8 cellular contexts compared by ENCODE assay signal in the genomic region with DNA sequence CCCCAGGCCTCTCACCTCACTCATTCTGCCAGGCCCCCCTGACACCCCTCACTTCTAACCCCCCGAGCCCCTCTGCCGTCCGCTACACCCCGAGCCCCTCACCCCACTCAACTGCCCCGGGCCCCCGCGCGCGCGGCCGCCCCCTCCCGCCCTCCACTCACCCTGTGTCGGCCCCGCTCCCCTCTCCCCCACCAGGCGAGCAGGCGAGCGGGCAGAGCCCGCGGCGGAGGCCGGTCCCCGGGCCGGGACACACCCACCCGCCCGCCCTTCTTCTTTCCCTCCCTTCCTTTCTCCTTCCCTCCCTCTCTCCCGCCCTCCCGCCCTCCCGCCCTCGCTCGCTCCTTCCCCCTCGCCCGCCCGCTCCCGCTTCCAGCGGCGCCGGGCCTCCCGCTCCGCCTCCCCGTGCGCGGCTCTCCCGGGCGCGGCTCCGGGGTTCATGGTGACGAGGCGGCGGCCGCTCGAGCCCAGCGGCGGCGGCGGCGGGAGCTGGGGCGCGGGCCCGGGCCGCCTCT. TPM values are rescaled to one million over a fixed set of nuclear protein-coding genes. Genes with fewer than 3 reads are reported as not detected.
A peak's percentile ranks its signal among the peaks of the same experiment; 100 is the strongest.
DNase-seq lines count a peak whose midpoint lies in the region; ATAC-seq and TF ChIP-seq lines count a peak whose summit lies in the region.

A gene with protein sequence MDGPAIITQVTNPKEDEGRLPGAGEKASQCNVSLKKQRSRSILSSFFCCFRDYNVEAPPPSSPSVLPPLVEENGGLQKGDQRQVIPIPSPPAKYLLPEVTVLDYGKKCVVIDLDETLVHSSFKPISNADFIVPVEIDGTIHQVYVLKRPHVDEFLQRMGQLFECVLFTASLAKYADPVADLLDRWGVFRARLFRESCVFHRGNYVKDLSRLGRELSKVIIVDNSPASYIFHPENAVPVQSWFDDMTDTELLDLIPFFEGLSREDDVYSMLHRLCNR (plus strand): TSS at position 341 of the 512 bp plus-strand sequence. CDS start 320 bp downstream, outside the sequence.

- peak; percentile 24 for DNase-seq in activated CD4-positive, alpha-beta T cell treated with anti-CD3 and anti-CD28 coated beads, Interleukin-2, amount 10 ng/mL, durations not matched to agents 7 days and 5 days
- DNase-seq in activated CD4-positive, alpha-beta T cell treated with anti-CD3 and anti-CD28 coated beads for 1 hour = no peak
- no peak for DNase-seq in SJSA1 (ENCODE audit: low read depth in 1 of 2, low spot score in 2 of 2)
- peak; percentile 85 for DNase-seq in coronary artery (ENCODE audit: low spot score)
- DNase-seq in kidney tubule cell (ENCODE audit: low spot score) = peak; percentile 58
- no peak for DNase-seq in stimulated activated effector memory CD8-positive, alpha-beta T cell treated with anti-CD3 and anti-CD28 coated beads, Interleukin-12 subunit alpha, Interleukin-12 subunit beta, amount 100 ng/mL, for 72 hours (ENCODE audit: low spot score in 2 of 2)
- DNase-seq in SKM-1 treated with dmso at 0.1 percent for 144 hours (lab: John Stamatoyannopoulos, UW; ENCODE audit: unreplicated experiment) = no peak

- no peaks in the 10 kb centered on the region for H3K9me3 Mint-ChIP-seq in activated CD4-positive, alpha-beta T cell treated with anti-CD3 and anti-CD28 coated beads, Interleukin-2, amount 10 ng/mL, durations not matched to agents 7 days and 5 days
- H3K9me3 Mint-ChIP-seq in stimulated activated effector memory CD8-positive, alpha-beta T cell treated with anti-CD3 and anti-CD28 coated beads, Interleukin-12 subunit alpha, Interleukin-12 subunit beta, amount 100 ng/mL, for 72 hours = no peaks in the 10 kb centered on the region

- H3K4me1 ChIP-seq in SJSA1 (replicated peaks) = peaks cover 36% of the 10 kb centered on the region

- no peaks in the 10 kb centered on the region for H3K9me3 ChIP-seq in SJSA1 (replicated peaks)

- ATAC-seq in stimulated activated effector memory CD8-positive, alpha-beta T cell treated with anti-CD3 and anti-CD28 coated beads, Interleukin-12 subunit alpha, Interleukin-12 subunit beta, amount 100 ng/mL, for 72 hours = no peak
- ATAC-seq in HG02852 (IDR thresholded peaks at IDR 0.05; ENCODE audit: unreplicated experiment) = no peak

- peaks cover 6% of the 10 kb centered on the region for H3K36me3 ChIP-seq in SJSA1

- peak within 1 kb of the TSS; percentile 76 for H3K4me3 Mint-ChIP-seq in activated CD4-positive, alpha-beta T cell treated with anti-CD3 and anti-CD28 coated beads, Interleukin-2, amount 10 ng/mL, durations not matched to agents 7 days and 5 days
- H3K4me3 Mint-ChIP-seq in stimulated activated effector memory CD8-positive, alpha-beta T cell treated with anti-CD3 and anti-CD28 coated beads, Interleukin-12 subunit alpha, Interleukin-12 subunit beta, amount 100 ng/mL, for 72 hours = peak within 1 kb of the TSS; percentile 75

- POLR2A ChIA-PET in activated CD4-positive, alpha-beta T cell treated with anti-CD3 and anti-CD28 coated beads, Interleukin-2, amount 10 ng/mL, durations not matched to agents 7 days and 5 days (lab: Charles Lee) = no interaction called here

- CTCF ChIA-PET in activated CD4-positive, alpha-beta T cell treated with anti-CD3 and anti-CD28 coated beads, Interleukin-2, amount 10 ng/mL, durations not matched to agents 7 days and 5 days (lab: Charles Lee) = no interaction called here

- H3K4me3 ChIP-seq in SJSA1 = peak within 1 kb of the TSS; percentile 77
- H3K4me3 ChIP-seq in coronary artery = peak within 1 kb of the TSS; percentile 92

- peaks cover 28% of the 10 kb centered on the region for H3K27me3 Mint-ChIP-seq in activated CD4-positive, alpha-beta T cell treated with anti-CD3 and anti-CD28 coated beads, Interleukin-2, amount 10 ng/mL, durations not matched to agents 7 days and 5 days

- H3K27ac ChIP-seq in SJSA1 (peak within 1 kb of the TSS; percentile 12; the same call in 1 of the 2 replicates), coronary artery (peak within 1 kb of the TSS; percentile 63 to 96)

- no peaks in the 10 kb centered on the region for H3K27me3 ChIP-seq in SJSA1 (replicated peaks)

- TF ChIP-seq CTCF in coronary artery (IDR thresholded peaks at IDR 0.05) = no peak

- no peaks in the 10 kb centered on the region for H3K36me3 Mint-ChIP-seq in activated CD4-positive, alpha-beta T cell treated with anti-CD3 and anti-CD28 coated beads, Interleukin-2, amount 10 ng/mL, durations not matched to agents 7 days and 5 days (ENCODE audit: low read depth)
- H3K36me3 Mint-ChIP-seq in stimulated activated effector memory CD8-positive, alpha-beta T cell treated with anti-CD3 and anti-CD28 coated beads, Interleukin-12 subunit alpha, Interleukin-12 subunit beta, amount 100 ng/mL, for 72 hours = no peaks in the 10 kb centered on the region

- H3K27ac Mint-ChIP-seq in activated CD4-positive, alpha-beta T cell treated with anti-CD3 and anti-CD28 coated beads, Interleukin-2, amount 10 ng/mL, durations not matched to agents 7 days and 5 days = peak within 1 kb of the TSS; percentile 69
- no peak within 1 kb of the TSS for H3K27ac Mint-ChIP-seq in stimulated activated effector memory CD8-positive, alpha-beta T cell treated with anti-CD3 and anti-CD28 coated beads, Interleukin-12 subunit alpha, Interleukin-12 subunit beta, amount 100 ng/mL, for 72 hours

- peaks cover 20% of the 10 kb centered on the region for H3K4me1 Mint-ChIP-seq in activated CD4-positive, alpha-beta T cell treated with anti-CD3 and anti-CD28 coated beads, Interleukin-2, amount 10 ng/mL, durations not matched to agents 7 days and 5 days
- H3K4me1 Mint-ChIP-seq in stimulated activated effector memory CD8-positive, alpha-beta T cell treated with anti-CD3 and anti-CD28 coated beads, Interleukin-12 subunit alpha, Interleukin-12 subunit beta, amount 100 ng/mL, for 72 hours = peaks cover 15% of the 10 kb centered on the region

RNA-seq across cellular contexts. Expression of the gene that starts here (rescaled TPM):
- 1 to 10 TPM; 4.6 to 4.7 TPM for total RNA-seq in activated CD4-positive, alpha-beta T cell treated with anti-CD3 and anti-CD28 coated beads, Interleukin-2, amount 10 ng/mL, durations not matched to agents 7 days and 5 days
- total RNA-seq in SJSA1 (2014; rRNA removed; shearing (Covaris generic)) = 27.4 and 42.4 TPM in 2 replicates

Comparison
In these comparisons a context has a peak if more than half of its experiments do, and no peak if none do; other contexts are left out.
1. DNase-seq: peak in activated CD4-positive, alpha-beta T cell treated with anti-CD3 and anti-CD28 coated beads, Interleukin-2, amount 10 ng/mL, durations not matched to agents 7 days and 5 days (single experiment), coronary artery (single experiment) and kidney tubule cell (single experiment); none in activated CD4-positive, alpha-beta T cell treated with anti-CD3 and anti-CD28 coated beads for 1 hour (single experiment), SJSA1 (0 of 2), stimulated activated effector memory CD8-positive, alpha-beta T cell treated with anti-CD3 and anti-CD28 coated beads, Interleukin-12 subunit alpha, Interleukin-12 subunit beta, amount 100 ng/mL, for 72 hours (0 of 2) and SKM-1 treated with dmso at 0.1 percent for 144 hours (single experiment).